1 cellular context compared by ENCODE assay signal in the genomic region with DNA sequence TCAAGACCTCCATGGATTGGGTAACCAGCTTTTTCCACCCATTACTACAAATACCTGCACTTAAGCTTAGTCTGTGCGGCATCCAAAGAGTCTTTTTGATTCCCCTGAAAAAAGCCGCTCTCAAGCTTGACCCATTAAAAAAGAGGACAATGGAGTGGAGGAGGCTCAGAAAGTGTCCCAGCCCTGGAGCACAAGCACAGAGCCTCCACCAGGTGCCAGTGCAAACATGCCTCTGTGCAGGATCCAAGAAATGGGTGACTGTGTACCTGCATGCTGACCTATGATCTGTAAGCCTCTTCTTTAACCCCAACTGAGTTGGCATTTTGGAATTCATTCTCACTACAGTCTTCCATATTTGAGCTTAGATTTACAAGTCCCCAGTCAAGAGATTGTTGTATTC.
TF ChIP-seq lines count a peak whose summit lies in the region.

No MANE protein-coding gene starts in this region.

TF ChIP-seq in H1, 55 proteins besides CTCF, POLR2A, EP300 and RAD21:
- no peak for TF ChIP-seq CBX8 (IDR thresholded peaks at IDR 0.05; ENCODE audit: borderline replicate concordance, low read depth, low read length)
